In the genomic region with DNA sequence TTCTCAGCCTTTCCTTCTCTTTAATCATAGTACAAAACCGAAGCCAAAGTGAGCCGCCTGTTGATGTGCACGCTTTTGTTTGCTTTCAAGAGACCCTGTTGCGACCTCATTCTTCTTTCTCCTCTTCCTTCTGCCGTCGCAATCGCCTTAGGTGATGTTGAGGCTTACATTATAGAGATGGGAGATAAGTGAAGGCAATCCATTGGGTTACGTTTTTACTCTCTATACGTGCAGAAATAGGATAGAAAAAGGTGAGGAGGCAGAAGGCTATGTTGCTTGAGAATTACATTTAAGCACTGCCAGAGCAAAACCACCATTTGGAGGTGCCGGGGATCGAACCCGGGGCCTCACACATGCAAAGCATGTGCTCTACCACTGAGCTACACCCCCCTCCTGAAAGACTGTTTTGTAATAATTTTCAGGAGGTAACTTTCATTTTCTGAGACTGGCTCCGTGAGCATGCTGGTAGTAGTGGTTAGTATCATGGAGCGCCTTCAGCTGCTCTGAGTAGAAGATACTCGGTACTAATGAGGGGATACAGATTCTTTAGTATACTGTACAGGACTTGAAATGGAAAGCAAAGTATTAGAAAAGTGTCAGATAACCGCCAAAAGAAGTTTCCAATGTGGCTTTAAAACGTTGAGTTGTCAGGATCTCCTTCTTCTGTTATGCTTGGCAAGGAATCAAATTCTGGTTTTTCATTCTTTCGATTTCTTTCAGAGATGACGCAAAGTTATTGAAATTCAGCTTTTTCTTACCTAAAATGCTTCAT, we compare ENCODE assay signal across 10 cellular contexts.
A peak's percentile ranks its signal among the peaks of the same experiment; 100 is the strongest.
DNase-seq lines count a peak whose midpoint lies in the region; ATAC-seq and TF ChIP-seq lines count a peak whose summit lies in the region.
"Had no signal": no experiment of that assay in that cellular context is flagged by ENCODE, and none has a peak within 500 bp of the region (broad histone marks: within the 10 kb centered on the region; RNA-seq: fewer than 3 reads in every experiment).

No MANE protein-coding gene starts in this region.

- no peak overlapping the region for H3K27ac Mint-ChIP-seq in nephron progenitor cell

- H3K9me3 ChIP-seq in effector memory CD4-positive, alpha-beta T cell (ENCODE audit: control insufficient read depth, low read length): no peaks in the 10 kb centered on the region
- H3K9me3 ChIP-seq: thoracic aorta had no signal

- TF ChIP-seq CTCF in nephron progenitor cell (IDR thresholded peaks at IDR 0.05): no peak
- no peak for TF ChIP-seq CTCF in dorsolateral prefrontal cortex (IDR thresholded peaks at IDR 0.05 in 54 of 56, conservative IDR thresholded peaks at IDR 0.05 in 2 of 56; ENCODE audit: low read depth in 1 of 56, partially characterized antibody in 56 of 56)

- H3K4me3 ChIP-seq in H7 (ENCODE audit: insufficient read depth, low read depth, low read length) (peak overlapping the region; percentile 62), dorsolateral prefrontal cortex (peak overlapping the region in 1 of 59 donors; percentile 6)
- no peak overlapping the region for H3K4me3 ChIP-seq in effector memory CD4-positive, alpha-beta T cell (ENCODE audit: insufficient read depth, low read depth, low read length, poor library complexity, severe bottlenecking)
- H3K4me3 ChIP-seq: thoracic aorta had no signal

- no peaks in the 10 kb centered on the region for H3K36me3 ChIP-seq in H7 (replicated peaks; ENCODE audit: control insufficient read depth, insufficient read depth, low read length)
- no peaks in the 10 kb centered on the region for H3K36me3 ChIP-seq in effector memory CD4-positive, alpha-beta T cell (ENCODE audit: control insufficient read depth, insufficient read depth, low read length)
- H3K36me3 ChIP-seq: thoracic aorta had no signal

- H3K4me1 ChIP-seq in effector memory CD4-positive, alpha-beta T cell (ENCODE audit: control insufficient read depth, insufficient read depth, low read length, poor library complexity, severe bottlenecking): no peaks in the 10 kb centered on the region

- DNase-seq in H7 (peak; percentile 38), NCI-H1694 treated with DMSO at 0.1 percent for 48 hours (lab: John Stamatoyannopoulos, UW) (peak; percentile 69), astrocyte of the hippocampus (ENCODE audit: low read depth, low spot score) (peak; percentile 51), nephron progenitor cell (no peak), NCI-H1092 treated with DMSO at 0.1 percent for 48 hours (lab: John Stamatoyannopoulos, UW) (no peak), dorsolateral prefrontal cortex (no peak)
- no peak for DNase-seq in effector memory CD4-positive, alpha-beta T cell
- DNase-seq: NK-92 treated with Interleukin-12 subunit alpha and Interleukin-12 subunit beta, amount 100 ng/mL, for 24 hours had no signal

- H3K27me3 ChIP-seq in H7 (ENCODE audit: control insufficient read depth, insufficient read depth, low read length) (peaks cover 28% of the 10 kb centered on the region), dorsolateral prefrontal cortex (peaks cover 4 to 100% (median 95%) of the 10 kb centered on the region in 45 donors)
- peaks cover 5% of the 10 kb centered on the region for H3K27me3 ChIP-seq in effector memory CD4-positive, alpha-beta T cell (replicated peaks; ENCODE audit: control insufficient read depth, insufficient read depth, low read length, poor library complexity, severe bottlenecking)

- no peak overlapping the region for H3K27ac ChIP-seq in effector memory CD4-positive, alpha-beta T cell (ENCODE audit: insufficient read depth, low read length, poor library complexity, severe bottlenecking)
- H3K27ac ChIP-seq in dorsolateral prefrontal cortex: no peak overlapping the region
- H3K27ac ChIP-seq: thoracic aorta had no signal

- ATAC-seq in GM21360 (IDR thresholded peaks at IDR 0.05; ENCODE audit: unreplicated experiment): no peak

- no peaks in the 10 kb centered on the region for H3K9me3 Mint-ChIP-seq in nephron progenitor cell

- intact Hi-C loops in dorsolateral prefrontal cortex (cut with DNase I): no loop called here

- H3K36me3 Mint-ChIP-seq in nephron progenitor cell (ENCODE audit: low read depth): peaks cover 74% of the 10 kb centered on the region

- peaks cover 9% of the 10 kb centered on the region for H3K27me3 Mint-ChIP-seq in nephron progenitor cell (ENCODE audit: low read depth, poor library complexity)

- peak overlapping the region; percentile 47 for H3K4me3 Mint-ChIP-seq in nephron progenitor cell

- peaks cover 10% of the 10 kb centered on the region for H3K4me1 Mint-ChIP-seq in nephron progenitor cell

Comparison
In these comparisons a context has a peak if more than half of its experiments do, and no peak if none do; other contexts are left out.
1. DNase-seq: peak in H7 (single experiment), NCI-H1694 treated with DMSO at 0.1 percent for 48 hours (single experiment) and astrocyte of the hippocampus (single experiment); none in nephron progenitor cell (single experiment), NCI-H1092 treated with DMSO at 0.1 percent for 48 hours (single experiment), effector memory CD4-positive, alpha-beta T cell (0 of 3) and dorsolateral prefrontal cortex (0 of 10).